Comparison of ENCODE assay signal across 8 cellular contexts in genomic region chr15:94844533-94845390, GRCh38.
DNase-seq lines count a peak whose midpoint lies in the region; ATAC-seq and TF ChIP-seq lines count a peak whose summit lies in the region.

No MANE protein-coding gene starts in this region.

- peak overlapping the region; percentile 66 for H3K4me3 Mint-ChIP-seq in osteocyte (ENCODE audit: unreplicated experiment)

- no peak for TF ChIP-seq CTCF in osteocyte (IDR thresholded peaks at IDR 0.05)

- DNase-seq in ELF-1 (ENCODE audit: low read depth, low spot score) (peak; percentile 54), SW480 (ENCODE audit: low spot score) (peak; percentile 83), head of caudate nucleus (peak in 25 of 42 donors; percentile 6 to 49 (median 23)), osteocyte (ENCODE audit: extremely low spot score, unreplicated experiment) (no peak), cerebellum (ENCODE audit: low spot score) (no peak)

- intact Hi-C loops in head of caudate nucleus (cut with DNase I) = no loop called here

- H3K27ac Mint-ChIP-seq in osteocyte (ENCODE audit: unreplicated experiment) = no peak overlapping the region

- no peaks in the 10 kb centered on the region for H3K36me3 Mint-ChIP-seq in osteocyte (ENCODE audit: unreplicated experiment)

- ATAC-seq in GM18511 (IDR thresholded peaks at IDR 0.05; ENCODE audit: unreplicated experiment) (no peak), GM19467 (IDR thresholded peaks at IDR 0.05; ENCODE audit: unreplicated experiment) (no peak), HG03045 (IDR thresholded peaks at IDR 0.05; ENCODE audit: unreplicated experiment) (no peak)

- H3K9me3 Mint-ChIP-seq in osteocyte (ENCODE audit: unreplicated experiment) = peaks cover 19% of the 10 kb centered on the region

- H3K27me3 Mint-ChIP-seq in osteocyte (ENCODE audit: unreplicated experiment) = peaks cover 22% of the 10 kb centered on the region

- peaks cover 6% of the 10 kb centered on the region for H3K4me1 Mint-ChIP-seq in osteocyte (ENCODE audit: unreplicated experiment)

Comparison
In these comparisons a context has a peak if more than half of its experiments do, and no peak if none do; other contexts are left out.
1. DNase-seq: peak in ELF-1 (single experiment), SW480 (single experiment) and head of caudate nucleus (25 of 42); none in osteocyte (single experiment) and cerebellum (single experiment).